Comparison of ENCODE assay signal across 10 cellular contexts in genomic region chr12:32897276-32897615, GRCh38. TPM values are rescaled to one million over a fixed set of nuclear protein-coding genes. Genes with fewer than 3 reads are reported as not detected.
A peak's percentile ranks its signal among the peaks of the same experiment; 100 is the strongest.
DNase-seq lines count a peak whose midpoint lies in the region; ATAC-seq and TF ChIP-seq lines count a peak whose summit lies in the region.
"Had no signal": no experiment of that assay in that cellular context is flagged by ENCODE, and none has a peak within 500 bp of the region (broad histone marks: within the 10 kb centered on the region; RNA-seq: fewer than 3 reads in every experiment).

No MANE protein-coding gene starts in this region.

- no peak overlapping the region for H3K4ac ChIP-seq in mesendoderm (ENCODE audit: low read depth, low read length)

- no peak for TF ChIP-seq EP300 in upper lobe of left lung (IDR thresholded peaks at IDR 0.05)

- H4K8ac ChIP-seq in mesendoderm (ENCODE audit: low read depth, low read length), result no peak overlapping the region

- no peak overlapping the region for H3K23ac ChIP-seq in mesendoderm (ENCODE audit: low read length)

- TF ChIP-seq POLR2A in heart left ventricle (IDR thresholded peaks at IDR 0.05), result no peak
- TF ChIP-seq POLR2A in upper lobe of left lung (IDR thresholded peaks at IDR 0.05), result no peak

- peaks cover 0 to 23% (median 3%) of the 10 kb centered on the region in 12 donors for H3K4me1 ChIP-seq in heart left ventricle
- H3K4me1 ChIP-seq in mammary epithelial cell (ENCODE audit: insufficient read depth, low read length), result peaks cover 42% of the 10 kb centered on the region
- peaks cover 8% of the 10 kb centered on the region for H3K4me1 ChIP-seq in mesendoderm (ENCODE audit: control insufficient read depth, low read depth, low read length)
- H3K4me1 ChIP-seq in upper lobe of left lung, result peaks cover 13 to 33% (median 23%) of the 10 kb centered on the region in 4 donors

- H3K36me3 ChIP-seq in heart left ventricle, result no peaks in the 10 kb centered on the region
- H3K36me3 ChIP-seq in mammary epithelial cell (ENCODE audit: insufficient read depth, low read length), result no peaks in the 10 kb centered on the region
- H3K36me3 ChIP-seq in mesendoderm (ENCODE audit: control insufficient read depth, insufficient read depth, low read length), result no peaks in the 10 kb centered on the region
- no peaks in the 10 kb centered on the region for H3K36me3 ChIP-seq in upper lobe of left lung

- in situ Hi-C loops in mammary epithelial cell (cut with MboI; ENCODE audit: low sequenced_read_pairs in 2 of 2), result loop anchor here in 1 of 2 donors (10.0 kb wide), 1 partner anchor 142 kb away; the partner anchor contains the start of gene YARS2

- BruUV-seq in mammary epithelial cell (replicated peaks; lab: Mats Ljungman, UMichigan), result TSS peak; percentile 94

- peak overlapping the region; percentile 75 for H3K4me2 ChIP-seq in mammary epithelial cell (ENCODE audit: insufficient read depth, low read depth, low read length)
- H3K4me2 ChIP-seq in mesendoderm (ENCODE audit: low read length), result peak overlapping the region; percentile 95

- peak overlapping the region; percentile 59 for H2BK5ac ChIP-seq in mesendoderm (ENCODE audit: low read length)

- H2BK15ac ChIP-seq in mesendoderm (replicated peaks; ENCODE audit: low read depth), result no peak overlapping the region

- DNase-seq in heart left ventricle (no peak), Right ventricle myocardium inferior (ENCODE audit: missing footprints) (no peak), mammary epithelial cell (no peak), mesendoderm (no peak), upper lobe of left lung (no peak), DMS79 treated with DMSO at 0.1 percent for 48 hours (lab: John Stamatoyannopoulos, UW) (no peak)
- no peak for DNase-seq in activated effector memory CD4-positive, alpha-beta T cell treated with anti-CD3 and anti-CD28 coated beads, Interleukin-2, amount 50 U/mL, for 16 hours
- DNase-seq: GF-D8 had no signal

- H3K9me3 ChIP-seq in heart left ventricle (no peaks in the 10 kb centered on the region), mammary epithelial cell (replicated peaks; ENCODE audit: insufficient read depth, low read length) (no peaks in the 10 kb centered on the region), upper lobe of left lung (no peaks in the 10 kb centered on the region)

- WGBS in heart left ventricle, 4 donors, result 3 to 7% (median 6%) methylated on average over 6 of the region's 6 CpGs
- WGBS in mammary epithelial cell (ENCODE audit: low coverage, missing lambda C conversion rate), result 10% methylated on average over 4 of the region's 6 CpGs
- WGBS in mesendoderm (ENCODE audit: extremely low coverage, insufficient coverage, low lambda C conversion rate), result no CpG with 5 or more reads among the region's 6 CpGs
- 5 to 11% methylated on average over 6 of the region's 6 CpGs for WGBS in upper lobe of left lung, 2 donors

- no peaks in the 10 kb centered on the region for H3K79me1 ChIP-seq in mesendoderm (ENCODE audit: low read length)

- no peak overlapping the region for H3K18ac ChIP-seq in mesendoderm (ENCODE audit: low read length)

- H3K79me2 ChIP-seq in mammary epithelial cell (ENCODE audit: insufficient read depth, low read length), result peaks cover 38% of the 10 kb centered on the region
- H3K79me2 ChIP-seq in mesendoderm (ENCODE audit: control insufficient read depth, insufficient read depth, low read length), result peaks cover 6% of the 10 kb centered on the region

- dilution Hi-C loops in mammary epithelial cell (cut with HindIII; ENCODE audit: low sequenced_read_pairs), result no loop called here

- H2BK120ac ChIP-seq in mesendoderm (ENCODE audit: low read depth, low read length), result no peak overlapping the region

- H2AK5ac ChIP-seq in mesendoderm (ENCODE audit: low read length), result peak overlapping the region; percentile 45

- peak overlapping the region; percentile 68 for H3K9ac ChIP-seq in mammary epithelial cell (ENCODE audit: insufficient read depth, low read length)
- peak overlapping the region; percentile 81 for H3K9ac ChIP-seq in mesendoderm (ENCODE audit: low read length)

- H4K5ac ChIP-seq in mesendoderm (ENCODE audit: low read length), result peak overlapping the region; percentile 85

- no peaks in the 10 kb centered on the region for H4K20me1 ChIP-seq in mammary epithelial cell (ENCODE audit: insufficient read depth, low read length)

- intact Hi-C loops in heart left ventricle (cut with DNase I), result loop anchor here in 2 of 10 donors (10.0 kb wide), 2 partner anchors 92 to 112 kb away; no protein-coding TSS in a partner anchor
- intact Hi-C loops in Right ventricle myocardium inferior (cut with DNase I), result loop anchor here (10.0 kb wide), 1 partner anchor 112 kb away; no protein-coding TSS in a partner anchor
- intact Hi-C loops in mammary epithelial cell (cut with micrococcal nuclease), result loop anchor here (1.0 to 10.0 kb wide), 5 partner anchors 20 to 492 kb away; partner anchors contain the start of gene DNM1L

- peak overlapping the region; percentile 93 for H3K56ac ChIP-seq in mesendoderm (ENCODE audit: low read length)

- H3K4me3 ChIP-seq in heart left ventricle (peak overlapping the region in 11 of 12 donors; percentile 55 to 96 (median 68)), mammary epithelial cell (replicated peaks in 1 of 3; ENCODE audit: insufficient read depth in 1 of 3, low read depth in 2 of 3, low read length in 3 of 3) (peak overlapping the region; percentile 35 to 85 (median 39)), mesendoderm (ENCODE audit: low read length) (peak overlapping the region; percentile 63), upper lobe of left lung (peak overlapping the region in 3 of 4 donors; percentile 58 to 73 (median 63))

- no peak for ATAC-seq in heart left ventricle
- no peak for ATAC-seq in Right ventricle myocardium inferior
- peak; percentile 13 to 47 for ATAC-seq in upper lobe of left lung (ENCODE audit: low FRiP score in 2 of 2)
- no peak for ATAC-seq in GM21723 (IDR thresholded peaks at IDR 0.05; ENCODE audit: unreplicated experiment)

- H2AFZ ChIP-seq in mammary epithelial cell (ENCODE audit: low read depth, low read length), result peak overlapping the region; percentile 24

- CTCF ChIA-PET in mammary epithelial cell (lab: Charles Lee; ENCODE audit: low non-redundant PET), result interaction anchor here (0.6 kb wide), 1 partner anchor 53 kb away, joined by 4 read pairs; no protein-coding TSS in a partner anchor

- TF ChIP-seq CTCF in heart left ventricle (IDR thresholded peaks at IDR 0.05), result no peak
- TF ChIP-seq CTCF in mammary epithelial cell (conservative IDR thresholded peaks at IDR 0.05 in 1 of 2, IDR thresholded peaks at IDR 0.05 in 1 of 2; ENCODE audit: extremely low read depth in 1 of 2, insufficient read depth in 1 of 2, low read depth in 1 of 2, low read length in 2 of 2), result no peak
- TF ChIP-seq CTCF in upper lobe of left lung (IDR thresholded peaks at IDR 0.05), result no peak

- peaks cover 0 to 26% (median 5%) of the 10 kb centered on the region in 9 donors for H3K27me3 ChIP-seq in heart left ventricle
- no peaks in the 10 kb centered on the region for H3K27me3 ChIP-seq in mammary epithelial cell (ENCODE audit: insufficient read depth, low read length)
- no peaks in the 10 kb centered on the region for H3K27me3 ChIP-seq in mesendoderm (ENCODE audit: insufficient read depth, low read length, poor library complexity)
- peaks cover 0 to 7% (median 0%) of the 10 kb centered on the region in 4 donors for H3K27me3 ChIP-seq in upper lobe of left lung

- H3K27ac ChIP-seq in heart left ventricle (peak overlapping the region in 9 of 12 donors; percentile 23 to 88 (median 61)), mammary epithelial cell (ENCODE audit: insufficient read depth, low read depth, low read length) (peak overlapping the region; percentile 83), mesendoderm (ENCODE audit: low read depth, low read length) (peak overlapping the region; percentile 12), upper lobe of left lung (peak overlapping the region; percentile 30 to 68 (median 50))

RNA-seq across cellular contexts. Expression of gene PKP2, which starts 0.7 kb away (rescaled TPM):
- 100 to 1,000 TPM; 269 to 576 (median 402) TPM for total RNA-seq in heart left ventricle
- 100 to 1,000 TPM; 111 to 206 TPM for polyA plus RNA-seq in heart left ventricle
- 378 TPM for total RNA-seq in Right ventricle myocardium inferior
- 10 to 100 TPM; 42.3 to 42.8 TPM for total RNA-seq in mammary epithelial cell
- 35.8 TPM for polyA plus RNA-seq in mammary epithelial cell
- polyA minus RNA-seq in mammary epithelial cell, result 51.7 TPM
- 25.5 TPM for polyA plus RNA-seq in mesendoderm (2013, experiment 1 of 2)
- polyA plus RNA-seq in mesendoderm (2013, experiment 2 of 2), result 26.6 TPM
- total RNA-seq in upper lobe of left lung, result 10 to 100 TPM in 2 of 6 donors, 1 to 10 TPM in 4; 2.5 to 14.8 (median 5.5) TPM
- total RNA-seq: T-helper 1 cell treated with Interleukin-12 subunit alpha and Interleukin-12 subunit beta and Interleukin-4 antibody, amounts not matched to agents 30 ng/mL and 1 ng/mL, for 36 hours had no signal

Comparison
In these comparisons a context has a peak if more than half of its experiments do, and no peak if none do; other contexts are left out.
1. ATAC-seq: peak in upper lobe of left lung (2 of 2); none in heart left ventricle (0 of 4), Right ventricle myocardium inferior (single experiment) and GM21723 (single experiment).
2. H3K27ac ChIP-seq: peak in every context shown above with its lines; median percentile 83 in mammary epithelial cell; 61 in heart left ventricle; 50 in upper lobe of left lung; 12 in mesendoderm.
3. Peak in every context shown above with its lines, with median percentiles within 50 percentile points of each other: H3K4me3 ChIP-seq.